24 cellular contexts compared by ENCODE assay signal in genomic region chr20:62597416-62598115, GRCh38. TPM values are rescaled to one million over a fixed set of nuclear protein-coding genes. Genes with fewer than 3 reads are reported as not detected.
A peak's percentile ranks its signal among the peaks of the same experiment; 100 is the strongest.
DNase-seq lines count a peak whose midpoint lies in the region; ATAC-seq, FAIRE-seq and TF ChIP-seq lines count a peak whose summit lies in the region.
"Had no signal": no experiment of that assay in that cellular context is flagged by ENCODE, and none has a peak within 500 bp of the region (broad histone marks: within the 10 kb centered on the region; RNA-seq: fewer than 3 reads in every experiment).

No MANE protein-coding gene starts in this region.

- ATAC-seq in left ventricle myocardium superior (no peak), HG02970 (IDR thresholded peaks at IDR 0.05; ENCODE audit: low FRiP score, unreplicated experiment) (no peak)

- H3K9me3 ChIP-seq in astrocyte (ENCODE audit: insufficient read depth, low read depth, low read length) (no peaks in the 10 kb centered on the region), neuronal stem cell (replicated peaks in 1 of 2; ENCODE audit: control insufficient read depth in 2 of 2, insufficient read depth in 1 of 2, low read depth in 1 of 2, low read length in 2 of 2) (peaks cover 0 to 3% of the 10 kb centered on the region in 2 donors)
- H3K9me3 ChIP-seq: BLaER1, SK-N-SH had no signal

- peaks cover 2% of the 10 kb centered on the region for H3K4me1 ChIP-seq in astrocyte (ENCODE audit: insufficient read depth, low read length)
- H3K4me1 ChIP-seq in neuronal stem cell (ENCODE audit: control insufficient read depth in 2 of 2, insufficient read depth in 1 of 2, low read depth in 1 of 2, low read length in 2 of 2): no peaks in the 10 kb centered on the region

- peak overlapping the region; percentile 34 for H3K27ac Mint-ChIP-seq in astrocyte (ENCODE audit: unreplicated experiment)
- H3K27ac Mint-ChIP-seq: CD4-positive, CD25-positive, alpha-beta regulatory T cell; H9 had no signal

- H3K27me3 Mint-ChIP-seq in astrocyte (ENCODE audit: low read depth, unreplicated experiment): peaks cover 79% of the 10 kb centered on the region

- DNase-seq in left ventricle myocardium superior: peak; percentile 28
- no peak for DNase-seq in cardiac septum (ENCODE audit: low spot score)
- no peak for DNase-seq in astrocyte (ENCODE audit: low read depth)
- no peak for DNase-seq in neuronal stem cell (ENCODE audit: low spot score)
- no peak for DNase-seq in foreskin fibroblast
- no peak for DNase-seq in glomerular visceral epithelial cell (ENCODE audit: extremely low spot score)
- DNase-seq: CD4-positive, CD25-positive, alpha-beta regulatory T cell; DMS153; DND-41; GM23248; H9; NCI-H1048; NCI-H1417 treated with DMSO at 0.1 percent for 48 hours; NCI-H1694 treated with DMSO at 0.1 percent for 48 hours; NCI-H2081; NCI-H2227 treated with DMSO at 0.1 percent for 48 hours; NCI-H526 treated with DMSO at 0.1 percent for 48 hours; PC-9; SK-N-SH had no signal

- peak overlapping the region; percentile 39 for H3K14ac ChIP-seq in neuronal stem cell (ENCODE audit: low read length)

- H3K4me3 Mint-ChIP-seq in astrocyte (ENCODE audit: unreplicated experiment): no peak overlapping the region
- H3K4me3 Mint-ChIP-seq: H9 had no signal

- H2BK15ac ChIP-seq in neuronal stem cell (ENCODE audit: low read length): no peak overlapping the region

- WGBS in neuronal stem cell (ENCODE audit: extremely low coverage in 2 of 2, insufficient read length in 2 of 2, insufficient replicate concordance in 1 of 2), 2 donors: no CpG with 5 or more reads among the region's 15 CpGs

- peaks cover 4% of the 10 kb centered on the region for H3K79me1 ChIP-seq in neuronal stem cell (ENCODE audit: low read depth, low read length)

- H3K36me3 ChIP-seq in astrocyte (ENCODE audit: insufficient read depth, low read length) (no peaks in the 10 kb centered on the region), neuronal stem cell (replicated peaks in 1 of 2; ENCODE audit: control insufficient read depth in 2 of 2, insufficient read depth in 2 of 2, low read length in 2 of 2) (no peaks in the 10 kb centered on the region)
- H3K36me3 ChIP-seq: BLaER1 had no signal

- TF ChIP-seq CTCF in astrocyte (IDR thresholded peaks at IDR 0.05; ENCODE audit: insufficient read depth, low read depth, low read length) (no peak), foreskin fibroblast (IDR thresholded peaks at IDR 0.05; ENCODE audit: low read depth, low read length) (no peak)

- H2AFZ ChIP-seq in astrocyte (ENCODE audit: low read depth, low read length): no peak overlapping the region
- no peak overlapping the region for H2AFZ ChIP-seq in neuronal stem cell (ENCODE audit: low read length)
- H2AFZ ChIP-seq: GM23248, PC-9 had no signal

- no peak overlapping the region for H3K23ac ChIP-seq in neuronal stem cell (ENCODE audit: low read depth, low read length, poor library complexity)

- H3K79me2 ChIP-seq in astrocyte (ENCODE audit: insufficient read depth, low read length): no peaks in the 10 kb centered on the region

- no peaks in the 10 kb centered on the region for H3K36me3 Mint-ChIP-seq in astrocyte (ENCODE audit: low read depth, unreplicated experiment)
- H3K36me3 Mint-ChIP-seq: CD4-positive, CD25-positive, alpha-beta regulatory T cell had no signal

- no peak overlapping the region for H4K91ac ChIP-seq in neuronal stem cell (ENCODE audit: low read depth, low read length, poor library complexity)

- H3K18ac ChIP-seq in neuronal stem cell (ENCODE audit: low read length): no peak overlapping the region

- no peak overlapping the region for H2BK12ac ChIP-seq in neuronal stem cell (ENCODE audit: low read length)

- H3K27me3 ChIP-seq in astrocyte (ENCODE audit: insufficient read depth, low read length): peaks cover 7% of the 10 kb centered on the region
- H3K27me3 ChIP-seq in neuronal stem cell (ENCODE audit: control insufficient read depth in 3 of 3, insufficient read depth in 3 of 3, low read depth in 1 of 3, low read length in 3 of 3): peaks cover 0 to 44% (median 3%) of the 10 kb centered on the region in 3 experiments

- H3K4me3 ChIP-seq in astrocyte (ENCODE audit: insufficient read depth, low read depth, low read length): no peak overlapping the region
- H3K4me3 ChIP-seq in neuronal stem cell (ENCODE audit: low read length in 2 of 2): no peak overlapping the region
- no peak overlapping the region for H3K4me3 ChIP-seq in foreskin fibroblast (ENCODE audit: low read depth in 1 of 2, low read length in 2 of 2)
- H3K4me3 ChIP-seq: BLaER1, GM23248, PC-9 had no signal

- no peak overlapping the region for H2BK120ac ChIP-seq in neuronal stem cell (ENCODE audit: low read depth, low read length)

- H4K8ac ChIP-seq in neuronal stem cell (ENCODE audit: low read depth, low read length): no peak overlapping the region

- H3K27ac ChIP-seq in astrocyte (ENCODE audit: low read depth, low read length) (no peak overlapping the region), neuronal stem cell (replicated peaks; ENCODE audit: low read length) (no peak overlapping the region)
- H3K27ac ChIP-seq: BLaER1, GM23248, KMS-11, PC-9 had no signal

- H3K9ac ChIP-seq in astrocyte (ENCODE audit: low read length) (no peak overlapping the region), neuronal stem cell (ENCODE audit: low read depth, low read length, poor library complexity) (no peak overlapping the region)
- H3K9ac ChIP-seq: BLaER1, GM23248, KMS-11, SK-N-SH had no signal

- H3K4me2 ChIP-seq in astrocyte (ENCODE audit: low read length) (no peak overlapping the region), neuronal stem cell (ENCODE audit: insufficient read depth, low read length, poor library complexity, severe bottlenecking) (no peak overlapping the region)
- H3K4me2 ChIP-seq: BLaER1, KMS-11, PC-9, SK-N-SH had no signal

- no peak overlapping the region for H2AK5ac ChIP-seq in neuronal stem cell (ENCODE audit: low read depth, low read length)

- no peak overlapping the region for H3K4ac ChIP-seq in neuronal stem cell (ENCODE audit: low read length)

- no peak for FAIRE-seq in astrocyte (lab: Jason Lieb, UNC)
- FAIRE-seq: A204.1, GM18507 had no signal

- no peak overlapping the region for H2BK5ac ChIP-seq in neuronal stem cell (ENCODE audit: low read length)

- no peaks in the 10 kb centered on the region for H3K4me1 Mint-ChIP-seq in astrocyte (ENCODE audit: low read depth, unreplicated experiment)

- no peaks in the 10 kb centered on the region for H4K20me1 ChIP-seq in astrocyte (ENCODE audit: insufficient read depth, low read length)

- no peaks in the 10 kb centered on the region for H3K9me3 Mint-ChIP-seq in astrocyte (ENCODE audit: unreplicated experiment)
- H3K9me3 Mint-ChIP-seq: CD4-positive, CD25-positive, alpha-beta regulatory T cell had no signal

- intact Hi-C loops in left ventricle myocardium superior (cut with micrococcal nuclease) (no loop called here), cardiac septum (cut with DNase I) (no loop called here)

RNA-seq across cellular contexts. Expression of gene SLCO4A1, which starts 44.7 kb away (rescaled TPM):
- total RNA-seq in left ventricle myocardium superior (9.4 TPM), cardiac septum (10.8 TPM), astrocyte (0.43 TPM in 1 of 2 replicates, not detected in the other)
- 3.5 TPM for polyA plus RNA-seq in neuronal stem cell (2013, experiment 1 of 2)
- 3.9 TPM for polyA plus RNA-seq in neuronal stem cell (2013, experiment 2 of 2)
